ENCODE assay signal across 12 cellular contexts in genomic region chr13:77737583-77738200, GRCh38. TPM values are rescaled to one million over a fixed set of nuclear protein-coding genes. Genes with fewer than 3 reads are reported as not detected.
DNase-seq lines count a peak whose midpoint lies in the region; ATAC-seq and TF ChIP-seq lines count a peak whose summit lies in the region.
"Had no signal": no experiment of that assay in that cellular context is flagged by ENCODE, and none has a peak within 500 bp of the region (broad histone marks: within the 10 kb centered on the region; RNA-seq: fewer than 3 reads in every experiment).

No MANE protein-coding gene starts in this region.

- no peak for DNase-seq in activated CD4-positive, CD25-positive, alpha-beta regulatory T cell (lab: John Stamatoyannopoulos, UW)
- no peak for DNase-seq in left colon
- DNase-seq in WERI-Rb-1, result no peak
- DNase-seq in nephron progenitor cell, result no peak
- DNase-seq in mesenchymal stem cell, result no peak
- DNase-seq: mesendoderm, NCI-H82 had no signal

- no peak overlapping the region for H2BK15ac ChIP-seq in mesenchymal stem cell (ENCODE audit: low read depth, poor library complexity, severe bottlenecking)

- H3K4me3 ChIP-seq in WERI-Rb-1 (ENCODE audit: low read depth, low read length) (no peak overlapping the region), mesenchymal stem cell (ENCODE audit: insufficient read depth in 1 of 2, low read depth in 1 of 2, low read length in 2 of 2) (no peak overlapping the region)
- H3K4me3 ChIP-seq: A549 had no signal

- intact Hi-C loops in left colon (cut with DNase I, micrococcal nuclease), result no loop called here

- peaks cover 9% of the 10 kb centered on the region; the same call in 1 of the 2 replicates for H3K36me3 ChIP-seq in WERI-Rb-1
- no peaks in the 10 kb centered on the region for H3K36me3 ChIP-seq in mesenchymal stem cell (ENCODE audit: control insufficient read depth in 1 of 2, insufficient read depth in 2 of 2, low read depth in 1 of 2, low read length in 2 of 2)

- no peaks in the 10 kb centered on the region for H3K27me3 Mint-ChIP-seq in nephron progenitor cell (ENCODE audit: low read depth, poor library complexity)
- H3K27me3 Mint-ChIP-seq: dendritic cell treated with granulocyte-macrophage colony-stimulating factor and Interleukin-4, amounts not matched to agents 40 ng/mL and 50 ng/mL, for 4 days had no signal

- no peak overlapping the region for H3K27ac Mint-ChIP-seq in nephron progenitor cell
- H3K27ac Mint-ChIP-seq: dendritic cell treated with granulocyte-macrophage colony-stimulating factor and Interleukin-4, amounts not matched to agents 40 ng/mL and 50 ng/mL, for 4 days had no signal

- H3K27me3 ChIP-seq in WERI-Rb-1 (ENCODE audit: insufficient read depth, low read depth, severe bottlenecking), result no peaks in the 10 kb centered on the region
- H3K27me3 ChIP-seq in mesenchymal stem cell (ENCODE audit: control insufficient read depth in 1 of 2, insufficient read depth in 1 of 2, low read length in 2 of 2), result no peaks in the 10 kb centered on the region

- H2BK5ac ChIP-seq in mesenchymal stem cell (ENCODE audit: low read depth, low read length, poor library complexity, severe bottlenecking), result no peak overlapping the region

- no peak overlapping the region for H2BK12ac ChIP-seq in mesenchymal stem cell (ENCODE audit: low read length in 2 of 2)

- no peak overlapping the region for H2AFZ ChIP-seq in mesenchymal stem cell (ENCODE audit: low read depth, low read length)

- H3K9ac ChIP-seq in mesenchymal stem cell (ENCODE audit: low read length), result no peak overlapping the region

- no peak for TF ChIP-seq CTCF in WERI-Rb-1 (IDR thresholded peaks at IDR 0.05; ENCODE audit: low read depth, low read length)
- no peak for TF ChIP-seq CTCF in nephron progenitor cell (IDR thresholded peaks at IDR 0.05)

- H3K23ac ChIP-seq in mesenchymal stem cell (ENCODE audit: low read length in 2 of 2), result no peak overlapping the region

- no peaks in the 10 kb centered on the region for H3K4me1 Mint-ChIP-seq in nephron progenitor cell

- no peaks in the 10 kb centered on the region for H3K79me1 ChIP-seq in mesenchymal stem cell (replicated peaks; ENCODE audit: low read length, poor library complexity, severe bottlenecking)

- no peak overlapping the region for H2BK120ac ChIP-seq in mesenchymal stem cell (ENCODE audit: low read depth, low read length)

- WGBS in mesenchymal stem cell, result 94% methylated on average over 1 of the region's 2 CpGs

- H3K9me3 Mint-ChIP-seq in nephron progenitor cell, result no peaks in the 10 kb centered on the region
- H3K9me3 Mint-ChIP-seq: dendritic cell treated with granulocyte-macrophage colony-stimulating factor and Interleukin-4, amounts not matched to agents 40 ng/mL and 50 ng/mL, for 4 days had no signal

- H3K9me3 ChIP-seq in WERI-Rb-1 (ENCODE audit: severe bottlenecking) (no peaks in the 10 kb centered on the region), mesenchymal stem cell (ENCODE audit: control insufficient read depth, low read length) (no peaks in the 10 kb centered on the region)
- H3K9me3 ChIP-seq: A549 had no signal

- no peak overlapping the region for H3K4me3 Mint-ChIP-seq in nephron progenitor cell
- H3K4me3 Mint-ChIP-seq: dendritic cell treated with granulocyte-macrophage colony-stimulating factor and Interleukin-4, amounts not matched to agents 40 ng/mL and 50 ng/mL, for 4 days had no signal

- H3K36me3 Mint-ChIP-seq in nephron progenitor cell (ENCODE audit: low read depth), result peaks cover 2% of the 10 kb centered on the region

- no peaks in the 10 kb centered on the region for H3K4me1 ChIP-seq in mesenchymal stem cell (ENCODE audit: control insufficient read depth, insufficient read depth, low read depth, low read length)
- H3K4me1 ChIP-seq: A549 had no signal

- H3K18ac ChIP-seq in mesenchymal stem cell (ENCODE audit: low read depth in 1 of 2, low read length in 2 of 2), result no peak overlapping the region

- H4K8ac ChIP-seq in mesenchymal stem cell (ENCODE audit: low read length), result no peak overlapping the region

- no peak overlapping the region for H4K91ac ChIP-seq in mesenchymal stem cell (ENCODE audit: low read length)

- H2AK5ac ChIP-seq in mesenchymal stem cell (ENCODE audit: low read length, severe bottlenecking), result no peak overlapping the region

- no peak overlapping the region for H3K4ac ChIP-seq in mesenchymal stem cell (ENCODE audit: low read depth in 1 of 2, low read length in 2 of 2)

- no peak overlapping the region for H3K27ac ChIP-seq in WERI-Rb-1
- no peak overlapping the region for H3K27ac ChIP-seq in mesenchymal stem cell (ENCODE audit: low read length, poor library complexity, severe bottlenecking)
- H3K27ac ChIP-seq: A549 had no signal

- H3K4me2 ChIP-seq in mesenchymal stem cell (ENCODE audit: low read length, poor library complexity, severe bottlenecking), result no peak overlapping the region
- H3K4me2 ChIP-seq: A549 had no signal

- ATAC-seq in activated CD4-positive, CD25-positive, alpha-beta regulatory T cell treated with anti-CD3 and anti-CD28 coated beads, Interleukin-2, amount 50 U/mL, for 24 hours, result peak; percentile 69 to 86
- ATAC-seq in GM21528 (IDR thresholded peaks at IDR 0.05; ENCODE audit: low FRiP score, unreplicated experiment) (peak; percentile 66), HG03103 (IDR thresholded peaks at IDR 0.05; ENCODE audit: low read depth, unreplicated experiment) (peak; percentile 43), left colon (peak; percentile 42)
- ATAC-seq: A549 had no signal

- H3K14ac ChIP-seq in mesenchymal stem cell (ENCODE audit: low read length in 2 of 2), result no peak overlapping the region

RNA-seq across cellular contexts. Expression of gene SLAIN1, which starts 40.2 kb away (rescaled TPM):
- total RNA-seq in left colon, result 1 to 10 TPM; 2.6 to 4.9 TPM
- polyA plus RNA-seq in mesenchymal stem cell (2013, experiment 1 of 2), result 0.08 TPM
- 0.14 TPM for polyA plus RNA-seq in mesenchymal stem cell (2013, experiment 2 of 2)
